Comparison of ENCODE assay signal across 22 cellular contexts in genomic region chr18:37176307-37176934, GRCh38.
A peak's percentile ranks its signal among the peaks of the same experiment; 100 is the strongest.
DNase-seq lines count a peak whose midpoint lies in the region; ATAC-seq and TF ChIP-seq lines count a peak whose summit lies in the region.
"Had no signal": no experiment of that assay in that cellular context is flagged by ENCODE, and none has a peak within 500 bp of the region (broad histone marks: within the 10 kb centered on the region; RNA-seq: fewer than 3 reads in every experiment).

No MANE protein-coding gene starts in this region.

- H3K9me2 ChIP-seq in GM23338 (ENCODE audit: insufficient read depth) = no peaks in the 10 kb centered on the region

- DNase-seq in GM23338 (ENCODE audit: low spot score) (peak; percentile 51), NCI-H69 (lab: John Stamatoyannopoulos, UW) (peak; percentile 92), epithelial cell of esophagus (ENCODE audit: low read depth) (peak; percentile 65), neural progenitor cell (ENCODE audit: low spot score) (no peak), CD14-positive monocyte (ENCODE audit: low spot score) (no peak), amniotic stem cell (lab: John Stamatoyannopoulos, UW) (no peak), SW 1271 (lab: John Stamatoyannopoulos, UW) (no peak)
- DNase-seq: activated B cell treated with CpG ODN at 0.5 μM for 24 hours; activated naive CD4-positive, alpha-beta T cell treated with anti-CD3 and anti-CD28 coated beads, Interleukin-2, amount 50 U/mL, for 16 hours; anterior cingulate cortex; CD4-positive, CD25-positive, alpha-beta regulatory T cell; DND-41; foreskin fibroblast; Karpas-422; lower lobe of right lung; NCI-H1930; posterior cingulate gyrus; SIG-M5; transverse colon had no signal

- H3K4me2 ChIP-seq in GM23338 = no peak overlapping the region; the same call in 1 of the 2 replicates
- H3K4me2 ChIP-seq in neural progenitor cell = peak overlapping the region; percentile 42

- TF ChIP-seq CTCF in GM23338 (conservative IDR thresholded peaks at IDR 0.05; ENCODE audit: low read depth in 2 of 2) (no peak), epithelial cell of esophagus (IDR thresholded peaks at IDR 0.05; ENCODE audit: insufficient read depth, low read depth, low read length, missing control alignments) (no peak), neural progenitor cell (IDR thresholded peaks at IDR 0.05) (no peak), CD14-positive monocyte (IDR thresholded peaks at IDR 0.05) (no peak)

- H3K4me1 Mint-ChIP-seq in GM23338 = peaks cover 31% of the 10 kb centered on the region
- H3K4me1 Mint-ChIP-seq in neural progenitor cell = peaks cover 8% of the 10 kb centered on the region
- no peaks in the 10 kb centered on the region for H3K4me1 Mint-ChIP-seq in CD14-positive monocyte
- H3K4me1 Mint-ChIP-seq: activated B cell treated with CpG ODN at 0.5 μM for 24 hours; CD4-positive, CD25-positive, alpha-beta regulatory T cell; central memory CD8-positive, alpha-beta T cell; neural crest cell had no signal

- peaks cover 2% of the 10 kb centered on the region for H3K27me3 Mint-ChIP-seq in GM23338 (ENCODE audit: insufficient read depth, low read depth, poor library complexity)
- H3K27me3 Mint-ChIP-seq in neural progenitor cell (ENCODE audit: insufficient read depth, low read depth) = no peaks in the 10 kb centered on the region
- peaks cover 0 to 1% (median 0%) of the 10 kb centered on the region in 3 donors for H3K27me3 Mint-ChIP-seq in CD14-positive monocyte (ENCODE audit: low read depth in 3 of 3)
- H3K27me3 Mint-ChIP-seq: activated B cell treated with CpG ODN at 0.5 μM for 24 hours; CD4-positive, CD25-positive, alpha-beta regulatory T cell; central memory CD8-positive, alpha-beta T cell had no signal

- H3K4me3 ChIP-seq in GM23338 (no peak overlapping the region), epithelial cell of esophagus (ENCODE audit: low read length) (no peak overlapping the region), neural progenitor cell (no peak overlapping the region)
- H3K4me3 ChIP-seq: HAP-1, lower lobe of right lung, transverse colon had no signal

- peak overlapping the region; percentile 90 for H3K27ac Mint-ChIP-seq in GM23338
- no peak overlapping the region for H3K27ac Mint-ChIP-seq in neural progenitor cell
- H3K27ac Mint-ChIP-seq in CD14-positive monocyte = no peak overlapping the region
- H3K27ac Mint-ChIP-seq: activated B cell treated with CpG ODN at 0.5 μM for 24 hours; CD4-positive, CD25-positive, alpha-beta regulatory T cell had no signal

- no peaks in the 10 kb centered on the region for H4K20me1 ChIP-seq in GM23338 (replicated peaks; ENCODE audit: insufficient read depth)
- H4K20me1 ChIP-seq in neural progenitor cell (ENCODE audit: low read depth) = no peaks in the 10 kb centered on the region

- intact Hi-C loops in CD14-positive monocyte (cut with micrococcal nuclease) = no loop called here

- H3K4me3 Mint-ChIP-seq in GM23338 (no peak overlapping the region), neural progenitor cell (no peak overlapping the region), CD14-positive monocyte (no peak overlapping the region)
- H3K4me3 Mint-ChIP-seq: activated B cell treated with CpG ODN at 0.5 μM for 24 hours; CD4-positive, CD25-positive, alpha-beta regulatory T cell; central memory CD8-positive, alpha-beta T cell; neural crest cell had no signal

- H3K27ac ChIP-seq in GM23338 (ENCODE audit: low read depth) = peak overlapping the region; percentile 17
- H3K27ac ChIP-seq in neural progenitor cell = peak overlapping the region; percentile 14
- H3K27ac ChIP-seq: lower lobe of right lung, transverse colon had no signal

- H2AFZ ChIP-seq in GM23338 = no peak overlapping the region
- no peak overlapping the region for H2AFZ ChIP-seq in neural progenitor cell (replicated peaks)

- no peaks in the 10 kb centered on the region for H3K79me2 ChIP-seq in GM23338 (replicated peaks; ENCODE audit: insufficient read depth)
- H3K79me2 ChIP-seq in neural progenitor cell (ENCODE audit: low read depth) = no peaks in the 10 kb centered on the region

- H3F3A ChIP-seq in GM23338 (replicated peaks; ENCODE audit: low read depth) (no peaks in the 10 kb centered on the region), neural progenitor cell (ENCODE audit: low read depth) (no peaks in the 10 kb centered on the region)

- no peaks in the 10 kb centered on the region for H3K9me3 ChIP-seq in neural progenitor cell (ENCODE audit: low read depth)
- H3K9me3 ChIP-seq: HAP-1, lower lobe of right lung, transverse colon had no signal

- peaks cover 4% of the 10 kb centered on the region; the same call in 1 of the 3 replicates for H3K36me3 Mint-ChIP-seq in GM23338 (ENCODE audit: low read depth)
- H3K36me3 Mint-ChIP-seq in neural progenitor cell = peaks cover 3% of the 10 kb centered on the region
- peaks cover 5 to 9% of the 10 kb centered on the region in 2 donors for H3K36me3 Mint-ChIP-seq in CD14-positive monocyte

- no peaks in the 10 kb centered on the region for H3K36me3 ChIP-seq in GM23338 (ENCODE audit: insufficient read depth)
- no peaks in the 10 kb centered on the region for H3K36me3 ChIP-seq in neural progenitor cell
- H3K36me3 ChIP-seq: HAP-1, transverse colon had no signal

- H3K9me3 Mint-ChIP-seq in GM23338 (no peaks in the 10 kb centered on the region; the same call in 2 of the 3 replicates), neural progenitor cell (no peaks in the 10 kb centered on the region), CD14-positive monocyte (peaks cover 0 to 3% (median 1%) of the 10 kb centered on the region in 7 donors)
- H3K9me3 Mint-ChIP-seq: activated B cell treated with CpG ODN at 0.5 μM for 24 hours; central memory CD8-positive, alpha-beta T cell; neural crest cell had no signal

- H3K4me1 ChIP-seq in GM23338 (ENCODE audit: insufficient read depth) (peaks cover 13% of the 10 kb centered on the region), neural progenitor cell (peaks cover 31% of the 10 kb centered on the region)
- H3K4me1 ChIP-seq: HAP-1, lower lobe of right lung, transverse colon had no signal

- peak; percentile 52 for ATAC-seq in GM23338

- no peak overlapping the region for H3K9ac ChIP-seq in neural progenitor cell

- no peaks in the 10 kb centered on the region for H3K27me3 ChIP-seq in GM23338 (ENCODE audit: insufficient read depth)
- no peaks in the 10 kb centered on the region for H3K27me3 ChIP-seq in neural progenitor cell

TF ChIP-seq in GM23338, 12 proteins besides CTCF, POLR2A, EP300 and RAD21 (continues in another document):
- TF ChIP-seq EZH2phosphoT487 (IDR thresholded peaks at IDR 0.05; ENCODE audit: unreplicated experiment) (no peak), ZNF462 (CRISPR knock-in tag; IDR thresholded peaks at IDR 0.05) (no peak)

Comparison
In these comparisons a context has a peak if more than half of its experiments do, and no peak if none do; other contexts are left out.
1. DNase-seq: peak in GM23338 (single experiment), NCI-H69 (single experiment) and epithelial cell of esophagus (single experiment); none in neural progenitor cell (single experiment), CD14-positive monocyte (single experiment), amniotic stem cell (single experiment) and SW 1271 (0 of 2).